Comparison of ENCODE assay signal across 14 cellular contexts in the genomic region with DNA sequence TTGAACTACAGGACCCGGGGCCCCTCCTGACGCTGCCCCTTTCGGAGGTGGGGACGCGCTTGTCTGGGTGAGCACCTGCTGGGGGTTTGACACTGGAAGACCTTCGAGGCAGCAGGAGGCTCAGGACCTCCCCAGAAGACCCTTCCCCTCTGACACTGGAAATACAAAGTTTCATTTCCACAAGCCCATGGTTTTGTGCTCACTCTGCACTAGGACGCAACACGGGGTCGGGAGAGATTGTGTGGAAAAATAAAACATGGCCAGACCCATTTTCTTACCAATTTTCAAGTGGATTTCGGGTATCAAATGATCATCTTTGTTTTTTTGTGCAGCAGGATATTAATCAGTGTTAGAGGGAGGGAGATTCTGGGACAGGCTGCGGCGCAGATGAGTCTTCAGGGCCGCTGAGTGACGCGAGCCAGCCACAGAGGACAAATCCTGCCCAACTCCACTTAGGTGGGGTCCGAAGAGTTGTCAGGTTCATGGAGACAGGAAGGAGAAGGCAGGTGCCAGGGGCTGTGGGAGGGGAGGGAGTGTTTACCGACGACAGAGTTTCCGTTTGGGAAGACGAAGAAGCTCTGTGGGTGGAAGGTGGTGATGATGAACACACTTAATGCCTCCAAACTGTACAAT.
"Had no signal": no experiment of that assay in that cellular context is flagged by ENCODE, and none has a peak within 500 bp of the region (broad histone marks: within the 10 kb centered on the region; RNA-seq: fewer than 3 reads in every experiment).

No MANE protein-coding gene starts in this region.

- H3K27ac Mint-ChIP-seq: activated naive CD8-positive, alpha-beta T cell treated with anti-CD3 and anti-CD28 coated beads for 36 hours; stimulated activated naive CD8-positive, alpha-beta T cell treated with anti-CD3 and anti-CD28 coated beads, Interleukin-15, amount 100 ng/mL, for 72 hours had no signal

- H3K36me3 Mint-ChIP-seq: activated naive CD8-positive, alpha-beta T cell treated with anti-CD3 and anti-CD28 coated beads for 36 hours had no signal

- H3K4me3 Mint-ChIP-seq: activated naive CD8-positive, alpha-beta T cell treated with anti-CD3 and anti-CD28 coated beads for 36 hours; activated T-cell treated with anti-CD3 and anti-CD28 coated beads, Interleukin-2, amount 50 U/mL, for 4 hours; stimulated activated naive CD8-positive, alpha-beta T cell treated with anti-CD3 and anti-CD28 coated beads, Interleukin-15, amount 100 ng/mL, for 72 hours had no signal

- H3K9me3 ChIP-seq: left lung, psoas muscle, right atrium auricular region, tibial nerve had no signal

- H3K4me1 ChIP-seq: left lung, psoas muscle had no signal

- H3K27ac ChIP-seq: left lung, right atrium auricular region, tibial nerve had no signal

- H3K4me1 Mint-ChIP-seq: activated naive CD8-positive, alpha-beta T cell treated with anti-CD3 and anti-CD28 coated beads for 36 hours; stimulated activated naive CD8-positive, alpha-beta T cell treated with anti-CD3 and anti-CD28 coated beads, Interleukin-15, amount 100 ng/mL, for 72 hours had no signal

- H3K36me3 ChIP-seq: left lung, right atrium auricular region, tibial nerve had no signal

- ATAC-seq: activated T-cell treated with anti-CD3 and anti-CD28 coated beads, Interleukin-2, amount 50 U/mL, for 4 hours; left lung; stimulated activated naive CD8-positive, alpha-beta T cell treated with anti-CD3 and anti-CD28 coated beads, Interleukin-15, amount 100 ng/mL, for 72 hours had no signal

- H3K4me3 ChIP-seq: left lung, psoas muscle, right atrium auricular region, tibial nerve had no signal

- DNase-seq: activated CD8-positive, alpha-beta memory T cell treated with anti-CD3 and anti-CD28 coated beads for 24 hours; activated CD8-positive, alpha-beta memory T cell treated with anti-CD3 and anti-CD28 coated beads, Interleukin-2, amount 50 U/mL, for 4 hours; activated naive CD4-positive, alpha-beta T cell treated with Interleukin-2 at 50 U/mL for 16 hours; activated naive CD8-positive, alpha-beta T cell treated with anti-CD3 and anti-CD28 coated beads for 36 hours; activated T-cell treated with anti-CD3 and anti-CD28 coated beads, Interleukin-2, amount 50 U/mL, for 4 hours; erythroblast; foreskin fibroblast; left lung; psoas muscle; stimulated activated CD4-positive, alpha-beta T cell treated with anti-CD3 and anti-CD28 coated beads, Interleukin-1b, Interleukin-23, amount 100 ng/mL, for 48 hours; stimulated activated naive CD8-positive, alpha-beta T cell treated with anti-CD3 and anti-CD28 coated beads, Interleukin-15, amount 100 ng/mL, for 72 hours; T-helper 9 cell had no signal

- H3K27me3 ChIP-seq: left lung, right atrium auricular region, tibial nerve had no signal
